ENCODE assay signal across 1 cellular context in genomic region chr3:9600597-9600996, GRCh38.
TF ChIP-seq lines count a peak whose summit lies in the region.

No MANE protein-coding gene starts in this region.

TF ChIP-seq in H1, 55 proteins besides CTCF, POLR2A, EP300 and RAD21:
- TF ChIP-seq MAX (IDR thresholded peaks at IDR 0.05) (no peak), HDAC2 (IDR thresholded peaks at IDR 0.05; ENCODE audit: borderline replicate concordance in 1 of 2, low read depth in 2 of 2, low read length in 2 of 2) (no peak), MAFK (IDR thresholded peaks at IDR 0.05; ENCODE audit: low read depth, low read length) (no peak), SAP30 (IDR thresholded peaks at IDR 0.05; ENCODE audit: insufficient read depth, insufficient replicate concordance, low read length) (no peak), CBX5 (IDR thresholded peaks at IDR 0.05; ENCODE audit: low read depth, low read length) (no peak), PHF8 (conservative IDR thresholded peaks at IDR 0.05; ENCODE audit: low read depth, low read length) (no peak), ATF2 (IDR thresholded peaks at IDR 0.05; ENCODE audit: low read length) (no peak), GTF2F1 (IDR thresholded peaks at IDR 0.05; ENCODE audit: borderline replicate concordance, low read depth, low read length) (no peak), CBX8 (IDR thresholded peaks at IDR 0.05; ENCODE audit: borderline replicate concordance, low read depth, low read length) (no peak), SP2 (IDR thresholded peaks at IDR 0.05; ENCODE audit: low read length) (no peak), SP1 (IDR thresholded peaks at IDR 0.05; ENCODE audit: low read depth, low read length) (no peak), USF2 (IDR thresholded peaks at IDR 0.05; ENCODE audit: low read length) (no peak)
